Comparison of ENCODE assay signal across 11 cellular contexts in the genomic region with DNA sequence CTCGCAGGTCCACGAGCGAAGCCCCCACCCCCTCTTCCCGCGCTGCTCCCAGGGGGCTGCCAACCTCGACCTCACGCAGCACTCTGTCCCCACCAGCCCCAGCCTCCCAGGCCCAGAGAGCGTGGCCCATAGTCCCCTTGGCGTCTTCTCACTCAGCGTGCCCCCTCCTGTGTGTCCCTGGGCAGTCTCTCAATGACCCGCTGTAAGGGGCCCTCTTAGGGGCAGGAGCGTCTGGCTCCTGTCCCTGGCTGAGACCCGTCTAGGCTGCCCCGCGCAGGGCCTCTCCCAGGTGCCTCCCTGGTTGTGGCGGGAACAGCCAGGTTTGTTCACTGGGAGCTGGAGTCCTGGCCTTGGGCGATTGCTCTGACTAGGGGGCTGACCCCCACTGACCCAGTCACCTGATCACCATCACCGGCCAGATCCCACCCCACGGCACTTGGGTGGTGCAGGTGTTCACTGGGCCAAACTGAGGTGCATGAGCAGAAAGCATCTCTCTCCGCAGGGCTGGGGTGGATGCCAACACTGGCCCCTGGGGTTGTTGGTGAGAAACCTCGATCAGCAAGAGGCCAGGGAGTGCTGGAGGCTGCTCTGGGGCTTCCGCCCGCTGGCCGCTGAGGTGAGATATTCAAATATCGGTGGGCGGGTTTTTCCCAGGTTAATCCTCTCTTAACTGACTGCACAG. TPM values are rescaled to one million over a fixed set of nuclear protein-coding genes. Genes with fewer than 3 reads are reported as not detected.
A peak's percentile ranks its signal among the peaks of the same experiment; 100 is the strongest.
DNase-seq lines count a peak whose midpoint lies in the region; ATAC-seq and TF ChIP-seq lines count a peak whose summit lies in the region.
"Had no signal": no experiment of that assay in that cellular context is flagged by ENCODE, and none has a peak within 500 bp of the region (broad histone marks: within the 10 kb centered on the region; RNA-seq: fewer than 3 reads in every experiment).

No MANE protein-coding gene starts in this region.

- H3K9me3 Mint-ChIP-seq in activated CD4-positive, alpha-beta memory T cell treated with anti-CD3 and anti-CD28 coated beads for 36 hours, result no peaks in the 10 kb centered on the region
- H3K9me3 Mint-ChIP-seq: activated naive CD8-positive, alpha-beta T cell treated with anti-CD3 and anti-CD28 coated beads, Interleukin-2, amount 10 ng/mL, durations not matched to agents 7 days and 5 days had no signal

- H3K4me3 Mint-ChIP-seq in activated CD4-positive, alpha-beta memory T cell treated with anti-CD3 and anti-CD28 coated beads for 36 hours, result no peak overlapping the region
- H3K4me3 Mint-ChIP-seq: activated naive CD8-positive, alpha-beta T cell treated with anti-CD3 and anti-CD28 coated beads, Interleukin-2, amount 10 ng/mL, durations not matched to agents 7 days and 5 days had no signal

- no peak overlapping the region for H4K8ac ChIP-seq in mesendoderm (ENCODE audit: low read depth, low read length)

- no peaks in the 10 kb centered on the region for H3K79me1 ChIP-seq in mesendoderm (ENCODE audit: low read length)

- WGBS in mesendoderm (ENCODE audit: extremely low coverage, insufficient coverage, low lambda C conversion rate), result no CpG with 5 or more reads among the region's 26 CpGs
- 64 to 69% methylated on average over 16 to 21 of the region's 26 CpGs for WGBS in body of pancreas, 2 donors

- no peaks in the 10 kb centered on the region for H3K79me2 ChIP-seq in mesendoderm (ENCODE audit: control insufficient read depth, insufficient read depth, low read length)

- no peak overlapping the region for H2BK120ac ChIP-seq in mesendoderm (ENCODE audit: low read depth, low read length)

- no peak overlapping the region for H3K18ac ChIP-seq in mesendoderm (ENCODE audit: low read length)

- H3K27ac Mint-ChIP-seq in activated CD4-positive, alpha-beta memory T cell treated with anti-CD3 and anti-CD28 coated beads for 36 hours, result no peak overlapping the region
- H3K27ac Mint-ChIP-seq: activated naive CD8-positive, alpha-beta T cell treated with anti-CD3 and anti-CD28 coated beads, Interleukin-2, amount 10 ng/mL, durations not matched to agents 7 days and 5 days had no signal

- peak; percentile 23 for DNase-seq in mesendoderm
- DNase-seq in body of pancreas, result no peak
- no peak for DNase-seq in activated CD4-positive, alpha-beta memory T cell treated with anti-CD3 and anti-CD28 coated beads for 36 hours
- no peak for DNase-seq in central memory CD4-positive, alpha-beta T cell
- DNase-seq in NCI-H748 treated with DMSO at 0.1 percent for 48 hours (lab: John Stamatoyannopoulos, UW), result no peak
- DNase-seq: activated naive CD8-positive, alpha-beta T cell treated with anti-CD3 and anti-CD28 coated beads, Interleukin-2, amount 10 ng/mL, durations not matched to agents 7 days and 5 days had no signal

- CTCF ChIA-PET in activated CD4-positive, alpha-beta memory T cell treated with anti-CD3 and anti-CD28 coated beads for 36 hours (lab: Charles Lee), result interaction anchor here (1.1 to 1.2 kb wide), 2 partner anchors 14 to 15 kb away, joined by 3 to 4 read pairs; no protein-coding TSS in a partner anchor

- H3K56ac ChIP-seq in mesendoderm (ENCODE audit: low read length), result peak overlapping the region; percentile 62

- intact Hi-C loops in body of pancreas (cut with DNase I), result no loop called here
- intact Hi-C loops in activated CD4-positive, alpha-beta memory T cell treated with anti-CD3 and anti-CD28 coated beads for 36 hours (cut with micrococcal nuclease), result no loop called here

- POLR2A ChIA-PET in activated CD4-positive, alpha-beta memory T cell treated with anti-CD3 and anti-CD28 coated beads for 36 hours (lab: Charles Lee), result no interaction called here

- H3K23ac ChIP-seq in mesendoderm (ENCODE audit: low read length), result no peak overlapping the region

- no peak overlapping the region for H2BK5ac ChIP-seq in mesendoderm (ENCODE audit: low read length)

- H4K5ac ChIP-seq in mesendoderm (ENCODE audit: low read length), result no peak overlapping the region

- no peaks in the 10 kb centered on the region for H3K36me3 Mint-ChIP-seq in activated CD4-positive, alpha-beta memory T cell treated with anti-CD3 and anti-CD28 coated beads for 36 hours
- H3K36me3 Mint-ChIP-seq: activated naive CD8-positive, alpha-beta T cell treated with anti-CD3 and anti-CD28 coated beads, Interleukin-2, amount 10 ng/mL, durations not matched to agents 7 days and 5 days had no signal

- TF ChIP-seq CTCF in body of pancreas (IDR thresholded peaks at IDR 0.05), result no peak

- H3K27ac ChIP-seq in mesendoderm (ENCODE audit: low read depth, low read length), result no peak overlapping the region
- H3K27ac ChIP-seq in body of pancreas, result no peak overlapping the region

- no peaks in the 10 kb centered on the region for H3K36me3 ChIP-seq in mesendoderm (ENCODE audit: control insufficient read depth, insufficient read depth, low read length)
- no peaks in the 10 kb centered on the region for H3K36me3 ChIP-seq in body of pancreas (replicated peaks in 1 of 2; ENCODE audit: insufficient read depth in 1 of 2, low read depth in 2 of 2)

- peak; percentile 48 for ATAC-seq in GM18502 (IDR thresholded peaks at IDR 0.05; ENCODE audit: poor library complexity, unreplicated experiment)
- ATAC-seq in GM21526 (IDR thresholded peaks at IDR 0.05; ENCODE audit: low FRiP score, unreplicated experiment), result peak; percentile 39
- peak; percentile 34 for ATAC-seq in HG03342 (IDR thresholded peaks at IDR 0.05; ENCODE audit: unreplicated experiment)
- ATAC-seq in body of pancreas, result no peak
- ATAC-seq: SK-N-SH treated with all-trans-retinoic acid at 6 μM for 48 hours had no signal

- H3K4me2 ChIP-seq in mesendoderm (ENCODE audit: low read length), result no peak overlapping the region

- H3K27me3 ChIP-seq in mesendoderm (ENCODE audit: insufficient read depth, low read length, poor library complexity) (no peaks in the 10 kb centered on the region), body of pancreas (no peaks in the 10 kb centered on the region)

- H3K4me1 ChIP-seq in mesendoderm (ENCODE audit: control insufficient read depth, low read depth, low read length) (no peaks in the 10 kb centered on the region), body of pancreas (no peaks in the 10 kb centered on the region)

- no peaks in the 10 kb centered on the region for H3K9me3 ChIP-seq in body of pancreas

- no peak overlapping the region for H2AK5ac ChIP-seq in mesendoderm (ENCODE audit: low read length)

- H3K4me1 Mint-ChIP-seq in activated CD4-positive, alpha-beta memory T cell treated with anti-CD3 and anti-CD28 coated beads for 36 hours (ENCODE audit: low read depth), result no peaks in the 10 kb centered on the region
- H3K4me1 Mint-ChIP-seq: activated naive CD8-positive, alpha-beta T cell treated with anti-CD3 and anti-CD28 coated beads, Interleukin-2, amount 10 ng/mL, durations not matched to agents 7 days and 5 days had no signal

- TF ChIP-seq POLR2A in body of pancreas (IDR thresholded peaks at IDR 0.05), result no peak

- H3K9ac ChIP-seq in mesendoderm (ENCODE audit: low read length), result no peak overlapping the region

- H2BK15ac ChIP-seq in mesendoderm (replicated peaks; ENCODE audit: low read depth), result no peak overlapping the region

- H3K4me3 ChIP-seq in mesendoderm (ENCODE audit: low read length) (no peak overlapping the region), body of pancreas (no peak overlapping the region)

- peaks cover 11% of the 10 kb centered on the region for H3K27me3 Mint-ChIP-seq in activated CD4-positive, alpha-beta memory T cell treated with anti-CD3 and anti-CD28 coated beads for 36 hours

- H3K4ac ChIP-seq in mesendoderm (ENCODE audit: low read depth, low read length), result no peak overlapping the region

RNA-seq across cellular contexts. Expression of gene WDFY4, which starts 12.6 kb away (rescaled TPM):
- under 0.01 TPM for polyA plus RNA-seq in mesendoderm (2013, experiment 1 of 2)
- not detected for polyA plus RNA-seq in mesendoderm (2013, experiment 2 of 2)
- total RNA-seq in body of pancreas, result 1 to 10 TPM in 1 of 2 donors, under 1 TPM in 1; 0.66 to 2.3 TPM
- not detected for total RNA-seq in activated CD4-positive, alpha-beta memory T cell treated with anti-CD3 and anti-CD28 coated beads for 36 hours
- total RNA-seq: M059J had no signal
